Comparison of ENCODE assay signal across 10 cellular contexts in genomic region chr12:15322164-15323054, GRCh38. TPM values are rescaled to one million over a fixed set of nuclear protein-coding genes. Genes with fewer than 3 reads are reported as not detected.
DNase-seq lines count a peak whose midpoint lies in the region; ATAC-seq and TF ChIP-seq lines count a peak whose summit lies in the region.
"Had no signal": no experiment of that assay in that cellular context is flagged by ENCODE, and none has a peak within 500 bp of the region (broad histone marks: within the 10 kb centered on the region; RNA-seq: fewer than 3 reads in every experiment).

Gene PTPRO (plus strand): TSS chr12:15322508.

- H3K27ac ChIP-seq in GM23248 = no peak within 1 kb of the TSS
- no peak within 1 kb of the TSS for H3K27ac ChIP-seq in esophagus squamous epithelium

- no peak for TF ChIP-seq POLR2A in esophagus squamous epithelium (IDR thresholded peaks at IDR 0.05)

- no peaks in the 10 kb centered on the region for H3F3A ChIP-seq in GM23248 (ENCODE audit: insufficient read depth)

- no peak for ATAC-seq in GM18502 (IDR thresholded peaks at IDR 0.05; ENCODE audit: poor library complexity, unreplicated experiment)

- H3K79me2 ChIP-seq in GM23248 (ENCODE audit: insufficient read depth) = no peaks in the 10 kb centered on the region

- peak within 1 kb of the TSS; percentile 32 for H3K4me2 ChIP-seq in GM23248 (ENCODE audit: unreplicated experiment)

- peak within 1 kb of the TSS; percentile 40 for H3K4me3 ChIP-seq in GM23248
- H3K4me3 ChIP-seq in esophagus squamous epithelium = peak within 1 kb of the TSS; percentile 13 to 60 (median 32)

- H3K9me3 ChIP-seq in GM23248 (ENCODE audit: low read depth) (no peaks in the 10 kb centered on the region), esophagus squamous epithelium (no peaks in the 10 kb centered on the region)

- no peak within 1 kb of the TSS; the same call in 1 of the 2 replicates for H2AFZ ChIP-seq in GM23248

- H3K27me3 ChIP-seq in GM23248 (replicated peaks; ENCODE audit: insufficient read depth) (peaks cover 53% of the 10 kb centered on the region), esophagus squamous epithelium (peaks cover 0 to 62% (median 2%) of the 10 kb centered on the region in 4 donors)

- no peak for TF ChIP-seq CTCF in esophagus squamous epithelium (IDR thresholded peaks at IDR 0.05)

- H3K4me1 ChIP-seq in GM23248 (ENCODE audit: insufficient read depth) (no peaks in the 10 kb centered on the region), esophagus squamous epithelium (peaks cover 6 to 14% (median 10%) of the 10 kb centered on the region in 3 donors)

- no peaks in the 10 kb centered on the region for H3K36me3 ChIP-seq in GM23248 (ENCODE audit: low read depth)
- no peaks in the 10 kb centered on the region for H3K36me3 ChIP-seq in esophagus squamous epithelium

- H3K9ac ChIP-seq in GM23248 = no peak within 1 kb of the TSS

- no peaks in the 10 kb centered on the region for H4K20me1 ChIP-seq in GM23248 (ENCODE audit: insufficient read depth)

- in situ Hi-C loops in GM23248 (cut with MboI) = no loop called here

- DNase-seq in GM23248 (peak; percentile 15), NCI-H510A treated with DMSO at 0.1 percent for 48 hours (lab: John Stamatoyannopoulos, UW) (peak; percentile 56), esophagus squamous epithelium (lab: John Stamatoyannopoulos, UW) (no peak), nucleus accumbens (lab: John Stamatoyannopoulos, UW) (peak in 29 of 56 donors; percentile 4 to 69 (median 41)), RPMI8226 (no peak), amniotic stem cell (lab: John Stamatoyannopoulos, UW) (no peak), GF-D8 (lab: John Stamatoyannopoulos, UW) (no peak)

- WGBS in GM23248 (ENCODE audit: low coverage in 1 of 2, low lambda C conversion rate in 2 of 2, missing lambda C conversion rate in 2 of 2), 2 experiments = 3 to 4% methylated on average over 48 to 62 of the region's 69 CpGs
- WGBS in esophagus squamous epithelium, 2 donors = 4 to 7% methylated on average over 4 to 19 of the region's 69 CpGs

- no peaks in the 10 kb centered on the region for H3K9me2 ChIP-seq in GM23248 (ENCODE audit: insufficient read depth)

- intact Hi-C loops in esophagus squamous epithelium (cut with DNase I) = no loop called here

RNA-seq across cellular contexts. Expression of gene PTPRO, which starts in this region (rescaled TPM):
- 0.13 and 0.22 TPM in 2 replicates for total RNA-seq in GM23248 (2014; rRNA removed; shearing (Covaris generic))
- polyA plus RNA-seq in GM23248 (2016; fragmentation: Nextera tagmentation; extraction: Ambion mirVana) = 0.24 TPM in 1 of 2 replicates, not detected in the other
- total RNA-seq in esophagus squamous epithelium = 1 to 10 TPM in 1 of 4 donors, under 1 TPM in 2, not detected in 1; 0.13 to 1.4 (median 0.76) TPM
- total RNA-seq: NCI-H460, pulmonary artery endothelial cell had no signal

Comparison
In these comparisons a context has a peak if more than half of its experiments do, and no peak if none do; other contexts are left out.
1. Peak in DNase-seq, H3K4me3 ChIP-seq and H3K4me2 ChIP-seq in GM23248; RNA of the gene not detected or under 1 TPM.
2. DNase-seq: peak in NCI-H510A treated with DMSO at 0.1 percent for 48 hours (single experiment) and nucleus accumbens (29 of 56); none in esophagus squamous epithelium (single experiment), RPMI8226 (single experiment), amniotic stem cell (single experiment) and GF-D8 (single experiment).